15 cellular contexts compared by ENCODE assay signal in genomic region chr3:62667714-62668113, GRCh38.
A peak's percentile ranks its signal among the peaks of the same experiment; 100 is the strongest.
DNase-seq lines count a peak whose midpoint lies in the region; ATAC-seq, FAIRE-seq and TF ChIP-seq lines count a peak whose summit lies in the region.
"Had no signal": no experiment of that assay in that cellular context is flagged by ENCODE, and none has a peak within 500 bp of the region (broad histone marks: within the 10 kb centered on the region; RNA-seq: fewer than 3 reads in every experiment).

No MANE protein-coding gene starts in this region.

- H2BK120ac ChIP-seq in H1 (replicated peaks; ENCODE audit: low read depth, low read length), result no peak overlapping the region

- no peak overlapping the region for H2AFZ ChIP-seq in H1 (ENCODE audit: low read length)

- POLR2A ChIA-PET in A549 (lab: Yijun Ruan, JAX) (no interaction called here), H1 (lab: Charles Lee; ENCODE audit: partially characterized antibody) (interaction anchor here (1.1 kb wide), 1 partner anchor 567 kb away, joined by 3 read pairs; no protein-coding TSS in a partner anchor)

- no peaks in the 10 kb centered on the region for H3K9me3 ChIP-seq in A549
- H3K9me3 ChIP-seq in H1 (ENCODE audit: insufficient read depth in 2 of 2, low read depth in 1 of 2, low read length in 1 of 2), result no peaks in the 10 kb centered on the region
- H3K9me3 ChIP-seq: vagina had no signal

- H3K4me3 ChIP-seq in A549 (no peak overlapping the region), H1 (ENCODE audit: extremely low read depth in 1 of 4, insufficient read depth in 2 of 4, low read depth in 3 of 4, low read length in 4 of 4) (no peak overlapping the region)
- H3K4me3 ChIP-seq: vagina had no signal

- no peak overlapping the region for H3K4ac ChIP-seq in H1 (replicated peaks; ENCODE audit: insufficient read length, low read depth, low read length)

- H2BK5ac ChIP-seq in H1 (ENCODE audit: low read depth, low read length), result no peak overlapping the region

- TF ChIP-seq CTCF in A549 (IDR thresholded peaks at IDR 0.05), result no peak
- peak; percentile 51 to 69 (median 59) for TF ChIP-seq CTCF in H1 (IDR thresholded peaks at IDR 0.05; ENCODE audit: control extremely low read depth in 1 of 3, insufficient read depth in 1 of 3, low read depth in 1 of 3, low read length in 3 of 3)

- no peaks in the 10 kb centered on the region for H3K9me3 Mint-ChIP-seq in activated naive CD8-positive, alpha-beta T cell treated with anti-CD3 and anti-CD28 coated beads for 36 hours
- H3K9me3 Mint-ChIP-seq: T-helper 2 cell treated with Interferon-gamma antibody and Interleukin-4, amounts not matched to agents 5 μg/mL and 100 μg/mL, for 36 hours had no signal

- no peaks in the 10 kb centered on the region for H4K20me1 ChIP-seq in H1 (replicated peaks in 1 of 2; ENCODE audit: control insufficient read depth in 1 of 2, insufficient read depth in 2 of 2, low read length in 2 of 2)

- H3K36me3 Mint-ChIP-seq in activated naive CD8-positive, alpha-beta T cell treated with anti-CD3 and anti-CD28 coated beads for 36 hours, result no peaks in the 10 kb centered on the region

- no peak for TF ChIP-seq POLR2A in A549 (IDR thresholded peaks at IDR 0.05; ENCODE audit: low read length)
- TF ChIP-seq POLR2A in H1 (IDR thresholded peaks at IDR 0.05; ENCODE audit: control extremely low read depth in 1 of 2, low read depth in 2 of 2, low read length in 2 of 2), result no peak

- WGBS in A549 (ENCODE audit: missing lambda C conversion rate), result 16% methylated on average over 5 of the region's 5 CpGs
- WGBS in H1 (ENCODE audit: extremely low coverage in 1 of 2, insufficient coverage in 1 of 2, insufficient read length in 1 of 2, insufficient replicate concordance in 2 of 2, low coverage in 1 of 2, low lambda C conversion rate in 2 of 2, missing lambda C conversion rate in 1 of 2), 2 experiments, result 67% methylated on average over 5 of the region's 5 CpGs; no CpG with 5 or more reads in 1 of the 2 experiments

- TF ChIP-seq EP300 in A549 (IDR thresholded peaks at IDR 0.05) (no peak), H1 (IDR thresholded peaks at IDR 0.05; ENCODE audit: borderline replicate concordance in 1 of 2, low read depth in 2 of 2, low read length in 2 of 2) (no peak)

- no peak for TF ChIP-seq RAD21 in A549 (conservative IDR thresholded peaks at IDR 0.05 in 1 of 2, IDR thresholded peaks at IDR 0.05 in 1 of 2)
- peak; percentile 54 to 68 for TF ChIP-seq RAD21 in H1 (IDR thresholded peaks at IDR 0.05 in 1 of 2, conservative IDR thresholded peaks at IDR 0.05 in 1 of 2; ENCODE audit: low read depth in 2 of 2, low read length in 2 of 2)

- no peak overlapping the region for H4K91ac ChIP-seq in H1 (replicated peaks; ENCODE audit: insufficient read length, low read length)

- no peak overlapping the region for H3K4me3 Mint-ChIP-seq in activated naive CD8-positive, alpha-beta T cell treated with anti-CD3 and anti-CD28 coated beads for 36 hours
- H3K4me3 Mint-ChIP-seq: naive thymus-derived CD4-positive, alpha-beta T cell; T-helper 2 cell treated with Interferon-gamma antibody and Interleukin-4, amounts not matched to agents 5 μg/mL and 100 μg/mL, for 36 hours had no signal

- H2BK12ac ChIP-seq in H1 (ENCODE audit: low read depth, low read length), result no peak overlapping the region

- H3K79me1 ChIP-seq in H1 (ENCODE audit: low read depth, low read length), result no peaks in the 10 kb centered on the region

- no peak overlapping the region for H3K23ac ChIP-seq in H1 (ENCODE audit: insufficient read length)

- CTCF ChIA-PET in A549 (lab: Yijun Ruan, JAX) (interaction anchor here (0.9 kb wide), 1 partner anchor 526 kb away, joined by 3 read pairs; no protein-coding TSS in a partner anchor), H1 (lab: Charles Lee; ENCODE audit: partially characterized antibody) (interaction anchor here (0.7 to 13.2 kb wide), 53 partner anchors 8 to 667 kb away, joined by 3 to 216 read pairs (median 7); partner anchors contain the start of gene CADPS)

- H2AK5ac ChIP-seq in H1 (ENCODE audit: low read depth, low read length), result no peak overlapping the region

- no peaks in the 10 kb centered on the region for H3K23me2 ChIP-seq in H1 (ENCODE audit: low read depth, low read length)

- H3K27me3 ChIP-seq in H1 (replicated peaks in 1 of 4; ENCODE audit: control insufficient read depth in 3 of 4, extremely low read depth in 1 of 4, insufficient read depth in 3 of 4, low read length in 3 of 4), result no peaks in the 10 kb centered on the region
- H3K27me3 ChIP-seq: vagina had no signal

- H3K4me2 ChIP-seq in A549 (no peak overlapping the region), H1 (ENCODE audit: insufficient read depth in 1 of 2, low read depth in 2 of 2, low read length in 2 of 2) (no peak overlapping the region)

- H3K27ac ChIP-seq in A549 (no peak overlapping the region), H1 (ENCODE audit: low read depth, low read length) (no peak overlapping the region)
- H3K27ac ChIP-seq: vagina had no signal

- H3K9ac ChIP-seq in H1 (replicated peaks in 1 of 4; ENCODE audit: extremely low read depth in 1 of 4, low read depth in 3 of 4, low read length in 3 of 4), result no peak overlapping the region

- no peak overlapping the region for H3K27ac Mint-ChIP-seq in activated naive CD8-positive, alpha-beta T cell treated with anti-CD3 and anti-CD28 coated beads for 36 hours
- H3K27ac Mint-ChIP-seq: naive thymus-derived CD4-positive, alpha-beta T cell; T-helper 2 cell treated with Interferon-gamma antibody and Interleukin-4, amounts not matched to agents 5 μg/mL and 100 μg/mL, for 36 hours had no signal

- H3K27me3 Mint-ChIP-seq in activated naive CD8-positive, alpha-beta T cell treated with anti-CD3 and anti-CD28 coated beads for 36 hours, result peaks cover 9% of the 10 kb centered on the region

- DNase-seq in A549 (ENCODE audit: low read depth in 1 of 2, low spot score in 1 of 2) (no peak), H1 (ENCODE audit: low read depth in 1 of 2, low spot score in 2 of 2) (peak in 1 of 2 experiments; percentile 55), NCI-H1694 treated with DMSO at 0.1 percent for 48 hours (lab: John Stamatoyannopoulos, UW) (no peak)
- no peak for DNase-seq in activated naive CD8-positive, alpha-beta T cell treated with anti-CD3 and anti-CD28 coated beads for 36 hours
- DNase-seq: activated naive CD4-positive, alpha-beta T cell treated with anti-CD3 and anti-CD28 coated beads, Interleukin-2, amount 50 U/mL, for 16 hours; AML-193; naive thymus-derived CD4-positive, alpha-beta T cell; NCI-H1105 treated with DMSO at 0.1 percent for 48 hours had no signal

- H4K8ac ChIP-seq in H1 (ENCODE audit: extremely low read depth, insufficient read depth, low read length), result no peak overlapping the region

- H2BK20ac ChIP-seq in H1 (ENCODE audit: low read length), result no peak overlapping the region

- H3K4me1 ChIP-seq in A549 (no peaks in the 10 kb centered on the region), H1 (replicated peaks in 1 of 4; ENCODE audit: control insufficient read depth in 3 of 4, insufficient read depth in 4 of 4, low read length in 3 of 4) (peaks cover 0 to 5% (median 2%) of the 10 kb centered on the region in 4 experiments; a peak in 4 of 7 replicates)
- H3K4me1 ChIP-seq: vagina had no signal

- H3K18ac ChIP-seq in H1 (ENCODE audit: extremely low read depth, low read length), result no peak overlapping the region

- ATAC-seq in A549, result peak; percentile 52 to 57; a peak in 2 of 6 replicates
- peak; percentile 44 for ATAC-seq in GM18511 (IDR thresholded peaks at IDR 0.05; ENCODE audit: unreplicated experiment)
- peak; percentile 48 for ATAC-seq in HG03521 (IDR thresholded peaks at IDR 0.05; ENCODE audit: unreplicated experiment)
- no peak for ATAC-seq in GM21619 (IDR thresholded peaks at IDR 0.05; ENCODE audit: unreplicated experiment)
- no peak for ATAC-seq in GM19397 (IDR thresholded peaks at IDR 0.05; ENCODE audit: unreplicated experiment)
- ATAC-seq: naive thymus-derived CD4-positive, alpha-beta T cell had no signal

- FAIRE-seq in A549 (lab: Jason Lieb, UNC), result no peak
- no peak for FAIRE-seq in H1 (lab: Jason Lieb, UNC)
- FAIRE-seq: G401.6 had no signal

- H3K56ac ChIP-seq in H1 (replicated peaks; ENCODE audit: insufficient read length, low read depth, low read length), result no peak overlapping the region

- no peaks in the 10 kb centered on the region for H3K36me3 ChIP-seq in H1 (ENCODE audit: control insufficient read depth in 2 of 4, insufficient read depth in 4 of 4, low read length in 3 of 4)
- H3K36me3 ChIP-seq: vagina had no signal

- H2BK15ac ChIP-seq in H1 (ENCODE audit: low read length), result 0 out of 2 replicates have a peak overlapping the region, but pooled peaks have one; percentile 19

- H3K14ac ChIP-seq in H1 (ENCODE audit: insufficient read length), result no peak overlapping the region

- H4K5ac ChIP-seq in H1 (ENCODE audit: insufficient read length, low read depth, low read length), result no peak overlapping the region

- no peaks in the 10 kb centered on the region for H3K79me2 ChIP-seq in H1 (ENCODE audit: control insufficient read depth in 1 of 2, insufficient read depth in 2 of 2, low read length in 2 of 2)

- H3K4me1 Mint-ChIP-seq in activated naive CD8-positive, alpha-beta T cell treated with anti-CD3 and anti-CD28 coated beads for 36 hours, result no peaks in the 10 kb centered on the region
- H3K4me1 Mint-ChIP-seq: naive thymus-derived CD4-positive, alpha-beta T cell had no signal

TF ChIP-seq in A549, 52 proteins besides CTCF, POLR2A, EP300 and RAD21 (continues in another document):
- TF ChIP-seq PBX3 (IDR thresholded peaks at IDR 0.05) (no peak), CBX8 (IDR thresholded peaks at IDR 0.05) (no peak), ZNF302 (CRISPR knock-in tag; IDR thresholded peaks at IDR 0.05) (no peak)

TF ChIP-seq in H1, 55 proteins besides CTCF, POLR2A, EP300 and RAD21:
- TF ChIP-seq JUND (IDR thresholded peaks at IDR 0.05; ENCODE audit: low read length) (peak; percentile 56), YY1 (IDR thresholded peaks at IDR 0.05; ENCODE audit: low read depth, low read length) (no peak)

Comparison
In these comparisons a context has a peak if more than half of its experiments do, and no peak if none do; other contexts are left out.
1. ATAC-seq: peak in A549 (2 of 2), GM18511 (single experiment) and HG03521 (single experiment); none in GM21619 (single experiment) and GM19397 (single experiment).
2. Of the 18 proteins assayed by ChIP-seq in both H1 and A549: peak only in H1: CTCF and RAD21; only in A549: none; in both: none; in neither: 16.